20 cellular contexts compared by ENCODE assay signal in genomic region chr10:121521794-121522556, GRCh38.
DNase-seq lines count a peak whose midpoint lies in the region; ATAC-seq and TF ChIP-seq lines count a peak whose summit lies in the region.
"Had no signal": no experiment of that assay in that cellular context is flagged by ENCODE, and none has a peak within 500 bp of the region (broad histone marks: within the 10 kb centered on the region; RNA-seq: fewer than 3 reads in every experiment).

No MANE protein-coding gene starts in this region.

- H3K9me2 ChIP-seq in hepatocyte (replicated peaks; ENCODE audit: insufficient read depth) = no peaks in the 10 kb centered on the region

- POLR2A ChIA-PET in Caco-2 (lab: Charles Lee) (no interaction called here), WTC11 (lab: Charles Lee) (no interaction called here)

- peaks cover 66% of the 10 kb centered on the region for H3K79me2 ChIP-seq in hepatocyte

- no peak overlapping the region for H3K4me3 Mint-ChIP-seq in Caco-2 (ENCODE audit: unreplicated experiment)
- H3K4me3 Mint-ChIP-seq in WTC11 = no peak overlapping the region
- H3K4me3 Mint-ChIP-seq: B cell had no signal

- ATAC-seq in WTC11 (no peak), GM18858 (IDR thresholded peaks at IDR 0.05; ENCODE audit: unreplicated experiment) (no peak), HG03460 (IDR thresholded peaks at IDR 0.05; ENCODE audit: unreplicated experiment) (no peak)
- ATAC-seq: A549 had no signal

- no peaks in the 10 kb centered on the region for H4K20me1 ChIP-seq in hepatocyte (ENCODE audit: insufficient read depth, poor library complexity, severe bottlenecking)

- H3K4me3 ChIP-seq in Caco-2 (ENCODE audit: low read depth, low read length) = no peak overlapping the region
- no peak overlapping the region for H3K4me3 ChIP-seq in hepatocyte
- H3K4me3 ChIP-seq: A549, GM23248, PC-9, SJSA1 had no signal

- TF ChIP-seq CTCF in Caco-2 (IDR thresholded peaks at IDR 0.05; ENCODE audit: insufficient read depth in 1 of 2, low read depth in 1 of 2, low read length in 1 of 2, severe bottlenecking in 1 of 2, unreplicated experiment in 1 of 2) = no peak
- no peak for TF ChIP-seq CTCF in WTC11 (IDR thresholded peaks at IDR 0.05)
- TF ChIP-seq CTCF in hepatocyte (IDR thresholded peaks at IDR 0.05; ENCODE audit: poor library complexity) = no peak

- H3K36me3 ChIP-seq in Caco-2 (ENCODE audit: control insufficient read depth, insufficient read depth, low read length) (peaks cover 4% of the 10 kb centered on the region), hepatocyte (replicated peaks; ENCODE audit: insufficient read depth, low read depth) (no peaks in the 10 kb centered on the region)
- H3K36me3 ChIP-seq: SJSA1 had no signal

- H3K9me3 Mint-ChIP-seq in Caco-2 (ENCODE audit: unreplicated experiment) = no peaks in the 10 kb centered on the region
- peaks cover 9% of the 10 kb centered on the region for H3K9me3 Mint-ChIP-seq in WTC11

- intact Hi-C loops in Caco-2 (cut with micrococcal nuclease; ENCODE audit: unreplicated experiment) = no loop called here

- BruUV-seq in Caco-2 (replicated peaks; lab: Mats Ljungman, UMichigan) = no TSS peak

- H2AFZ ChIP-seq in hepatocyte = no peak overlapping the region
- H2AFZ ChIP-seq: GM23248, PC-9 had no signal

- H3K27me3 ChIP-seq in Caco-2 (replicated peaks; ENCODE audit: control insufficient read depth, insufficient read depth, low read length) (no peaks in the 10 kb centered on the region), hepatocyte (no peaks in the 10 kb centered on the region)
- H3K27me3 ChIP-seq: SJSA1 had no signal

- H3K27ac ChIP-seq in hepatocyte (peak overlapping the region; percentile 91), substantia nigra (ENCODE audit: low read depth, low read length, poor library complexity, severe bottlenecking) (peak overlapping the region; percentile 99)
- H3K27ac ChIP-seq: A549, GM23248, PC-9, SJSA1 had no signal

- H3K4me1 ChIP-seq in Caco-2 = peaks cover 9% of the 10 kb centered on the region; the same call in 1 of the 2 replicates
- H3K4me1 ChIP-seq in hepatocyte (ENCODE audit: insufficient read depth) = peaks cover 45% of the 10 kb centered on the region
- H3K4me1 ChIP-seq: A549, SJSA1 had no signal

- peaks cover 94% of the 10 kb centered on the region for H3K36me3 Mint-ChIP-seq in Caco-2 (ENCODE audit: insufficient read depth, unreplicated experiment)
- peaks cover 71% of the 10 kb centered on the region for H3K36me3 Mint-ChIP-seq in WTC11

- H3K4me1 Mint-ChIP-seq in Caco-2 (ENCODE audit: low read depth, unreplicated experiment) = peaks cover 47% of the 10 kb centered on the region
- H3K4me1 Mint-ChIP-seq in WTC11 = peaks cover 34% of the 10 kb centered on the region
- H3K4me1 Mint-ChIP-seq: B cell had no signal

- DNase-seq in Caco-2 = no peak
- no peak for DNase-seq in WTC11 (ENCODE audit: low spot score)
- DNase-seq in hepatocyte (ENCODE audit: low spot score) = no peak
- DNase-seq in substantia nigra (lab: John Stamatoyannopoulos, UW) = no peak
- no peak for DNase-seq in ureter (ENCODE audit: low spot score)
- no peak for DNase-seq in NCI-H2029 (lab: John Stamatoyannopoulos, UW)
- DNase-seq: GM23248, H7, KG1, MM.1S, NCI-H2029 treated with DMSO at 0.1 percent for 48 hours, NCI-H526 treated with DMSO at 0.1 percent for 48 hours, PC-9, Right ventricle myocardium superior, RPMI8226 had no signal

- CTCF ChIA-PET in Caco-2 (lab: Charles Lee) (no interaction called here), WTC11 (lab: Charles Lee) (no interaction called here)

- no peaks in the 10 kb centered on the region for H3K9me3 ChIP-seq in Caco-2
- H3K9me3 ChIP-seq in hepatocyte (ENCODE audit: low read depth) = no peaks in the 10 kb centered on the region
- H3K9me3 ChIP-seq: A549 had no signal

- no peak overlapping the region for H3K4me2 ChIP-seq in hepatocyte
- H3K4me2 ChIP-seq: A549, PC-9 had no signal

- H3K27me3 Mint-ChIP-seq in Caco-2 (ENCODE audit: insufficient read depth, unreplicated experiment) = no peaks in the 10 kb centered on the region
- H3K27me3 Mint-ChIP-seq in WTC11 (ENCODE audit: low read depth) = no peaks in the 10 kb centered on the region
- H3K27me3 Mint-ChIP-seq: B cell had no signal

- 88% methylated on average over 11 of the region's 11 CpGs for WGBS in hepatocyte (ENCODE audit: low lambda C conversion rate, missing lambda C conversion rate)

- H3K27ac Mint-ChIP-seq in Caco-2 (ENCODE audit: unreplicated experiment) = peak overlapping the region; percentile 21
- no peak overlapping the region; the same call in 1 of the 2 replicates for H3K27ac Mint-ChIP-seq in WTC11
- H3K27ac Mint-ChIP-seq: B cell had no signal

TF ChIP-seq in WTC11, 78 proteins besides CTCF, POLR2A, EP300 and RAD21:
- TF ChIP-seq ZNF671 (CRISPR knock-in tag; IDR thresholded peaks at IDR 0.05) (no peak), ZNF121 (CRISPR knock-in tag; IDR thresholded peaks at IDR 0.05) (peak; percentile 78)
